ENCODE assay signal across 27 cellular contexts in genomic region chr16:57051696-57052228, GRCh38. TPM values are rescaled to one million over a fixed set of nuclear protein-coding genes. Genes with fewer than 3 reads are reported as not detected.
DNase-seq lines count a peak whose midpoint lies in the region; ATAC-seq, FAIRE-seq and TF ChIP-seq lines count a peak whose summit lies in the region.
"Had no signal": no experiment of that assay in that cellular context is flagged by ENCODE, and none has a peak within 500 bp of the region (broad histone marks: within the 10 kb centered on the region; RNA-seq: fewer than 3 reads in every experiment).

No MANE protein-coding gene starts in this region.

- DNase-seq in activated naive CD4-positive, alpha-beta T cell treated with Interleukin-2 at 50 U/mL for 16 hours, result peak; percentile 23
- DNase-seq in activated naive CD4-positive, alpha-beta T cell treated with anti-CD3 and anti-CD28 coated beads, Interleukin-2, amount 10 ng/mL, durations not matched to agents 7 days and 5 days, result no peak
- DNase-seq in GM12891 (ENCODE audit: insufficient read length, low spot score) (no peak), NCI-H1092 treated with DMSO at 0.1 percent for 48 hours (lab: John Stamatoyannopoulos, UW) (no peak)
- DNase-seq in activated T-helper 2 cell treated with anti-CD3 and anti-CD28 coated beads, Interferon-gamma antibody, Interleukin-2, Interleukin-4, amounts not matched to agents 10 μg/mL and 5 μg/mL and 100 μg/mL, durations not matched to agents 14 hours and 24 hours and 36 hours (ENCODE audit: low spot score), result no peak
- DNase-seq in stimulated activated effector memory CD8-positive, alpha-beta T cell treated with anti-CD3 and anti-CD28 coated beads, Interleukin-12 subunit alpha, Interleukin-12 subunit beta, amount 100 ng/mL, for 72 hours (ENCODE audit: low spot score in 2 of 2), result no peak
- no peak for DNase-seq in CD8-positive, alpha-beta T cell
- DNase-seq: ACHN; activated T-cell treated with anti-CD3 and anti-CD28 coated beads, Interleukin-2, amount 50 U/mL, for 4 hours; hippocampal formation; left cardiac atrium; mammary epithelial cell; MG63; NCI-H2029 treated with DMSO at 0.1 percent for 48 hours; NCI-H526; nephron progenitor cell; pancreas; PC-9; retina; small intestine; T1000 had no signal

- no peaks in the 10 kb centered on the region for H3K27me3 ChIP-seq in CD8-positive, alpha-beta T cell (ENCODE audit: insufficient read depth, low read length)
- H3K27me3 ChIP-seq: BLaER1 treated with 17β-estradiol and CSF1 and Interleukin-3, amounts not matched to agents 10 nM and 100 nM; MG63; pancreas had no signal

- no peak overlapping the region for H3K27ac ChIP-seq in CD8-positive, alpha-beta T cell (ENCODE audit: low read depth, low read length)
- H3K27ac ChIP-seq: BLaER1 treated with 17β-estradiol and CSF1 and Interleukin-3, amounts not matched to agents 10 nM and 100 nM; pancreas; PC-9 had no signal

- CTCF ChIA-PET in activated naive CD4-positive, alpha-beta T cell treated with anti-CD3 and anti-CD28 coated beads, Interleukin-2, amount 10 ng/mL, durations not matched to agents 7 days and 5 days (lab: Charles Lee), result interaction anchor here (0.7 to 1.2 kb wide), 2 partner anchors 13 to 283 kb away, joined by 3 read pairs; no protein-coding TSS in a partner anchor
- CTCF ChIA-PET in CD8-positive, alpha-beta T cell (lab: Charles Lee), result interaction anchor here (0.6 to 3.2 kb wide), 5 partner anchors 10 to 193 kb away, joined by 3 to 31 read pairs (median 3); no protein-coding TSS in a partner anchor

- H3K36me3 ChIP-seq in CD8-positive, alpha-beta T cell (ENCODE audit: insufficient read depth, low read length), result peaks cover 75% of the 10 kb centered on the region
- H3K36me3 ChIP-seq: HAP-1, MG63, pancreas had no signal

- H3K27me3 Mint-ChIP-seq in activated naive CD4-positive, alpha-beta T cell treated with anti-CD3 and anti-CD28 coated beads, Interleukin-2, amount 10 ng/mL, durations not matched to agents 7 days and 5 days, result no peaks in the 10 kb centered on the region
- no peaks in the 10 kb centered on the region for H3K27me3 Mint-ChIP-seq in activated T-helper 2 cell treated with anti-CD3 and anti-CD28 coated beads, Interferon-gamma antibody, Interleukin-2, Interleukin-4, amounts not matched to agents 10 μg/mL and 5 μg/mL and 100 μg/mL, durations not matched to agents 14 hours and 24 hours and 36 hours (ENCODE audit: low read depth)
- H3K27me3 Mint-ChIP-seq in CD8-positive, alpha-beta T cell (ENCODE audit: low read depth), result no peaks in the 10 kb centered on the region

- H3K27ac Mint-ChIP-seq in activated naive CD4-positive, alpha-beta T cell treated with anti-CD3 and anti-CD28 coated beads, Interleukin-2, amount 10 ng/mL, durations not matched to agents 7 days and 5 days, result no peak overlapping the region
- peak overlapping the region; percentile 91 for H3K27ac Mint-ChIP-seq in activated T-helper 2 cell treated with anti-CD3 and anti-CD28 coated beads, Interferon-gamma antibody, Interleukin-2, Interleukin-4, amounts not matched to agents 10 μg/mL and 5 μg/mL and 100 μg/mL, durations not matched to agents 14 hours and 24 hours and 36 hours
- H3K27ac Mint-ChIP-seq in stimulated activated effector memory CD8-positive, alpha-beta T cell treated with anti-CD3 and anti-CD28 coated beads, Interleukin-12 subunit alpha, Interleukin-12 subunit beta, amount 100 ng/mL, for 72 hours, result peak overlapping the region; percentile 88
- H3K27ac Mint-ChIP-seq in CD8-positive, alpha-beta T cell, result no peak overlapping the region
- H3K27ac Mint-ChIP-seq: nephron progenitor cell, WTC11 had no signal

- no peak for FAIRE-seq in GM12891 (lab: Jason Lieb, UNC)
- FAIRE-seq: GM19239, pancreas, small intestine had no signal

- H3K9me3 ChIP-seq in CD8-positive, alpha-beta T cell (ENCODE audit: low read length), result no peaks in the 10 kb centered on the region
- H3K9me3 ChIP-seq: BLaER1 treated with 17β-estradiol and CSF1 and Interleukin-3, amounts not matched to agents 10 nM and 100 nM; HAP-1; MG63; pancreas had no signal

- no peak for TF ChIP-seq CTCF in CD8-positive, alpha-beta T cell (IDR thresholded peaks at IDR 0.05)

- intact Hi-C loops in activated T-helper 2 cell treated with anti-CD3 and anti-CD28 coated beads, Interferon-gamma antibody, Interleukin-2, Interleukin-4, amounts not matched to agents 10 μg/mL and 5 μg/mL and 100 μg/mL, durations not matched to agents 14 hours and 24 hours and 36 hours (cut with micrococcal nuclease), result no loop called here
- intact Hi-C loops in CD8-positive, alpha-beta T cell (cut with DNase I, micrococcal nuclease), result no loop called here

- no peaks in the 10 kb centered on the region for H3K9me3 Mint-ChIP-seq in activated naive CD4-positive, alpha-beta T cell treated with anti-CD3 and anti-CD28 coated beads, Interleukin-2, amount 10 ng/mL, durations not matched to agents 7 days and 5 days
- H3K9me3 Mint-ChIP-seq in activated T-helper 2 cell treated with anti-CD3 and anti-CD28 coated beads, Interferon-gamma antibody, Interleukin-2, Interleukin-4, amounts not matched to agents 10 μg/mL and 5 μg/mL and 100 μg/mL, durations not matched to agents 14 hours and 24 hours and 36 hours, result no peaks in the 10 kb centered on the region
- no peaks in the 10 kb centered on the region for H3K9me3 Mint-ChIP-seq in stimulated activated effector memory CD8-positive, alpha-beta T cell treated with anti-CD3 and anti-CD28 coated beads, Interleukin-12 subunit alpha, Interleukin-12 subunit beta, amount 100 ng/mL, for 72 hours
- no peaks in the 10 kb centered on the region for H3K9me3 Mint-ChIP-seq in CD8-positive, alpha-beta T cell
- H3K9me3 Mint-ChIP-seq: activated T-cell treated with anti-CD3 and anti-CD28 coated beads, Interleukin-2, amount 50 U/mL, for 4 hours; nephron progenitor cell; WTC11 had no signal

- ATAC-seq in stimulated activated effector memory CD8-positive, alpha-beta T cell treated with anti-CD3 and anti-CD28 coated beads, Interleukin-12 subunit alpha, Interleukin-12 subunit beta, amount 100 ng/mL, for 72 hours, result no peak
- ATAC-seq in GM18520 (IDR thresholded peaks at IDR 0.05; ENCODE audit: unreplicated experiment), result no peak
- no peak for ATAC-seq in CD8-positive, alpha-beta T cell
- ATAC-seq: activated T-cell treated with anti-CD3 and anti-CD28 coated beads, Interleukin-2, amount 50 U/mL, for 4 hours; left cardiac atrium; pancreas; Right ventricle myocardium inferior; WTC11 had no signal

- no peak overlapping the region for H3K4me3 ChIP-seq in CD8-positive, alpha-beta T cell (ENCODE audit: low read depth, low read length)
- H3K4me3 ChIP-seq: BLaER1 treated with 17β-estradiol and CSF1 and Interleukin-3, amounts not matched to agents 10 nM and 100 nM; HAP-1; MG63; pancreas; PC-9 had no signal

- peaks cover 70% of the 10 kb centered on the region for H3K36me3 Mint-ChIP-seq in activated naive CD4-positive, alpha-beta T cell treated with anti-CD3 and anti-CD28 coated beads, Interleukin-2, amount 10 ng/mL, durations not matched to agents 7 days and 5 days
- H3K36me3 Mint-ChIP-seq in activated T-helper 2 cell treated with anti-CD3 and anti-CD28 coated beads, Interferon-gamma antibody, Interleukin-2, Interleukin-4, amounts not matched to agents 10 μg/mL and 5 μg/mL and 100 μg/mL, durations not matched to agents 14 hours and 24 hours and 36 hours (ENCODE audit: low read depth), result peaks cover 83% of the 10 kb centered on the region
- peaks cover 97% of the 10 kb centered on the region for H3K36me3 Mint-ChIP-seq in stimulated activated effector memory CD8-positive, alpha-beta T cell treated with anti-CD3 and anti-CD28 coated beads, Interleukin-12 subunit alpha, Interleukin-12 subunit beta, amount 100 ng/mL, for 72 hours
- H3K36me3 Mint-ChIP-seq in CD8-positive, alpha-beta T cell, result peaks cover 92% of the 10 kb centered on the region
- H3K36me3 Mint-ChIP-seq: WTC11 had no signal

- H3K4me1 ChIP-seq in CD8-positive, alpha-beta T cell (ENCODE audit: insufficient read depth, low read length), result no peaks in the 10 kb centered on the region
- H3K4me1 ChIP-seq: HAP-1, pancreas had no signal

- no peak overlapping the region for H3K4me3 Mint-ChIP-seq in activated naive CD4-positive, alpha-beta T cell treated with anti-CD3 and anti-CD28 coated beads, Interleukin-2, amount 10 ng/mL, durations not matched to agents 7 days and 5 days
- peak overlapping the region; percentile 30 for H3K4me3 Mint-ChIP-seq in activated T-helper 2 cell treated with anti-CD3 and anti-CD28 coated beads, Interferon-gamma antibody, Interleukin-2, Interleukin-4, amounts not matched to agents 10 μg/mL and 5 μg/mL and 100 μg/mL, durations not matched to agents 14 hours and 24 hours and 36 hours (ENCODE audit: low read depth)
- H3K4me3 Mint-ChIP-seq in stimulated activated effector memory CD8-positive, alpha-beta T cell treated with anti-CD3 and anti-CD28 coated beads, Interleukin-12 subunit alpha, Interleukin-12 subunit beta, amount 100 ng/mL, for 72 hours, result peak overlapping the region; percentile 34
- H3K4me3 Mint-ChIP-seq in CD8-positive, alpha-beta T cell, result no peak overlapping the region
- H3K4me3 Mint-ChIP-seq: activated T-cell treated with anti-CD3 and anti-CD28 coated beads, Interleukin-2, amount 50 U/mL, for 4 hours; nephron progenitor cell; WTC11 had no signal

- H3K4me1 Mint-ChIP-seq in activated naive CD4-positive, alpha-beta T cell treated with anti-CD3 and anti-CD28 coated beads, Interleukin-2, amount 10 ng/mL, durations not matched to agents 7 days and 5 days, result no peaks in the 10 kb centered on the region
- peaks cover 21% of the 10 kb centered on the region for H3K4me1 Mint-ChIP-seq in activated T-helper 2 cell treated with anti-CD3 and anti-CD28 coated beads, Interferon-gamma antibody, Interleukin-2, Interleukin-4, amounts not matched to agents 10 μg/mL and 5 μg/mL and 100 μg/mL, durations not matched to agents 14 hours and 24 hours and 36 hours (ENCODE audit: low read depth)
- peaks cover 39% of the 10 kb centered on the region for H3K4me1 Mint-ChIP-seq in stimulated activated effector memory CD8-positive, alpha-beta T cell treated with anti-CD3 and anti-CD28 coated beads, Interleukin-12 subunit alpha, Interleukin-12 subunit beta, amount 100 ng/mL, for 72 hours
- peaks cover 19% of the 10 kb centered on the region for H3K4me1 Mint-ChIP-seq in CD8-positive, alpha-beta T cell (ENCODE audit: low read depth)

- no peak for TF ChIP-seq POLR2A in GM12891 (IDR thresholded peaks at IDR 0.05; ENCODE audit: low read depth, low read length)

- POLR2A ChIA-PET in CD8-positive, alpha-beta T cell (lab: Charles Lee), result interaction anchor here (1.3 to 1.8 kb wide), 3 partner anchors 28 to 81 kb away, joined by 3 to 4 read pairs (median 4); partner anchors contain the start of gene NLRC5

TF ChIP-seq in GM12891, 5 proteins besides CTCF, POLR2A, EP300 and RAD21:
- TF ChIP-seq SPI1 (IDR thresholded peaks at IDR 0.05; ENCODE audit: low read depth, low read length) (no peak), POU2F2 (IDR thresholded peaks at IDR 0.05; ENCODE audit: low read depth, low read length) (peak; percentile 32; the same call in 1 of the 2 replicates)

RNA-seq across cellular contexts. Expression of gene CPNE2, which starts 40.6 kb away (rescaled TPM):
- 13.0 TPM for polyA plus RNA-seq in GM12891 (2012; ENCODE audit: low read depth, missing spikeins)
- total RNA-seq in activated T-helper 2 cell treated with anti-CD3 and anti-CD28 coated beads, Interferon-gamma antibody, Interleukin-2, Interleukin-4, amounts not matched to agents 10 μg/mL and 5 μg/mL and 100 μg/mL, durations not matched to agents 14 hours and 24 hours and 36 hours, result 7.6 and 9.9 TPM in 2 replicates
- total RNA-seq in CD8-positive, alpha-beta T cell, result 1 to 10 TPM; 5.7 to 6.8 TPM

Comparison
In these comparisons a context has a peak if more than half of its experiments do, and no peak if none do; other contexts are left out.
1. H3K27ac Mint-ChIP-seq: peak in activated T-helper 2 cell treated with anti-CD3 and anti-CD28 coated beads, Interferon-gamma antibody, Interleukin-2, Interleukin-4, amounts not matched to agents 10 μg/mL and 5 μg/mL and 100 μg/mL, durations not matched to agents 14 hours and 24 hours and 36 hours (single experiment) and stimulated activated effector memory CD8-positive, alpha-beta T cell treated with anti-CD3 and anti-CD28 coated beads, Interleukin-12 subunit alpha, Interleukin-12 subunit beta, amount 100 ng/mL, for 72 hours (single experiment); none in activated naive CD4-positive, alpha-beta T cell treated with anti-CD3 and anti-CD28 coated beads, Interleukin-2, amount 10 ng/mL, durations not matched to agents 7 days and 5 days (single experiment) and CD8-positive, alpha-beta T cell (single experiment).
2. H3K4me3 Mint-ChIP-seq: peak in activated T-helper 2 cell treated with anti-CD3 and anti-CD28 coated beads, Interferon-gamma antibody, Interleukin-2, Interleukin-4, amounts not matched to agents 10 μg/mL and 5 μg/mL and 100 μg/mL, durations not matched to agents 14 hours and 24 hours and 36 hours (single experiment) and stimulated activated effector memory CD8-positive, alpha-beta T cell treated with anti-CD3 and anti-CD28 coated beads, Interleukin-12 subunit alpha, Interleukin-12 subunit beta, amount 100 ng/mL, for 72 hours (single experiment); none in activated naive CD4-positive, alpha-beta T cell treated with anti-CD3 and anti-CD28 coated beads, Interleukin-2, amount 10 ng/mL, durations not matched to agents 7 days and 5 days (single experiment) and CD8-positive, alpha-beta T cell (single experiment).